ENCODE assay signal across 8 cellular contexts in genomic region chr11:119121008-119121810, GRCh38. TPM values are rescaled to one million over a fixed set of nuclear protein-coding genes. Genes with fewer than 3 reads are reported as not detected.
DNase-seq lines count a peak whose midpoint lies in the region; ATAC-seq and TF ChIP-seq lines count a peak whose summit lies in the region.

Gene HINFP, plus strand, starts transcription at chr11:119121580. Its CDS starts 5,365 bp downstream, at chr11:119126945.

- peaks cover 6 to 30% (median 23%) of the 10 kb centered on the region in 9 donors for H3K4me1 ChIP-seq in heart right ventricle
- H3K4me1 ChIP-seq in upper lobe of left lung: peaks cover 13 to 25% (median 15%) of the 10 kb centered on the region in 4 donors

- TF ChIP-seq EP300 in upper lobe of left lung (IDR thresholded peaks at IDR 0.05): no peak

- WGBS in heart right ventricle, 2 donors: 0% methylated on average over 54 of the region's 54 CpGs
- 1% methylated on average over 49 to 54 of the region's 54 CpGs for WGBS in upper lobe of left lung, 2 donors

- TF ChIP-seq CTCF in GM13977 (IDR thresholded peaks at IDR 0.05; ENCODE audit: extremely low read depth, insufficient read depth, missing control alignments) (no peak), heart right ventricle (IDR thresholded peaks at IDR 0.05) (no peak), upper lobe of left lung (IDR thresholded peaks at IDR 0.05) (no peak)

- H3K27me3 ChIP-seq in heart right ventricle: no peaks in the 10 kb centered on the region
- no peaks in the 10 kb centered on the region for H3K27me3 ChIP-seq in upper lobe of left lung

- peak within 1 kb of the TSS; percentile 62 to 99 (median 82) for H3K4me3 ChIP-seq in heart right ventricle
- peak within 1 kb of the TSS; percentile 87 to 99 (median 90) for H3K4me3 ChIP-seq in upper lobe of left lung

- peaks cover 0 to 47% (median 7%) of the 10 kb centered on the region in 9 donors for H3K36me3 ChIP-seq in heart right ventricle
- H3K36me3 ChIP-seq in upper lobe of left lung: peaks cover 0 to 27% (median 12%) of the 10 kb centered on the region in 4 donors

- peak in 3 of 4 donors; percentile 29 to 78 (median 29) for TF ChIP-seq POLR2A in upper lobe of left lung (IDR thresholded peaks at IDR 0.05)

- H3K4me3 Mint-ChIP-seq in T-helper 1 cell treated with Interleukin-12 subunit alpha and Interleukin-12 subunit beta and Interleukin-4 antibody, amounts not matched to agents 30 μg/mL and 1 μg/mL, for 36 hours: peak within 1 kb of the TSS; percentile 94

- no peaks in the 10 kb centered on the region for H3K27me3 Mint-ChIP-seq in T-helper 1 cell treated with Interleukin-12 subunit alpha and Interleukin-12 subunit beta and Interleukin-4 antibody, amounts not matched to agents 30 μg/mL and 1 μg/mL, for 36 hours (ENCODE audit: low read depth)

- peak; percentile 97 for DNase-seq in GM13977 (ENCODE audit: low spot score)
- DNase-seq in NCI-H1694 (lab: John Stamatoyannopoulos, UW): peak; percentile 78
- DNase-seq in amniotic stem cell (lab: John Stamatoyannopoulos, UW): peak; percentile 99
- DNase-seq in heart right ventricle: peak; percentile 100
- peak; percentile 99 to 100 (median 100) for DNase-seq in posterior cingulate gyrus
- peak; percentile 98 to 100 for DNase-seq in upper lobe of left lung

- intact Hi-C loops in heart right ventricle (cut with DNase I) (loop anchor here in 2 of 10 donors (1.0 kb wide), 1 partner anchor 26 kb away; a partner anchor contains a TSS), posterior cingulate gyrus (cut with DNase I) (loop anchor here (2.0 kb wide), 1 partner anchor 14 kb away; the partner anchor contains the start of gene C2CD2L)

- H3K36me3 Mint-ChIP-seq in T-helper 1 cell treated with Interleukin-12 subunit alpha and Interleukin-12 subunit beta and Interleukin-4 antibody, amounts not matched to agents 30 μg/mL and 1 μg/mL, for 36 hours (ENCODE audit: low read depth): peaks cover 23% of the 10 kb centered on the region

- H3K9me3 Mint-ChIP-seq in T-helper 1 cell treated with Interleukin-12 subunit alpha and Interleukin-12 subunit beta and Interleukin-4 antibody, amounts not matched to agents 30 μg/mL and 1 μg/mL, for 36 hours: no peaks in the 10 kb centered on the region

- H3K4me1 Mint-ChIP-seq in T-helper 1 cell treated with Interleukin-12 subunit alpha and Interleukin-12 subunit beta and Interleukin-4 antibody, amounts not matched to agents 30 μg/mL and 1 μg/mL, for 36 hours (ENCODE audit: low read depth): peaks cover 21% of the 10 kb centered on the region

- no peaks in the 10 kb centered on the region for H3K9me3 ChIP-seq in heart right ventricle
- no peaks in the 10 kb centered on the region for H3K9me3 ChIP-seq in upper lobe of left lung

- ATAC-seq in HG02884 (IDR thresholded peaks at IDR 0.05; ENCODE audit: unreplicated experiment) (peak; percentile 92), heart right ventricle (peak; percentile 99 to 100 (median 100)), upper lobe of left lung (ENCODE audit: low FRiP score in 2 of 2) (peak; percentile 100)

- H3K27ac ChIP-seq in heart right ventricle (peak within 1 kb of the TSS; percentile 52 to 87 (median 80)), upper lobe of left lung (peak within 1 kb of the TSS; percentile 63 to 87 (median 86))

- in situ Hi-C loops in GM13977 (cut with MboI; ENCODE audit: low pct_unique_long_range_greater_than_20kb, low sequenced_read_pairs, unreplicated experiment): no loop called here

- peak within 1 kb of the TSS; percentile 87 for H3K27ac Mint-ChIP-seq in T-helper 1 cell treated with Interleukin-12 subunit alpha and Interleukin-12 subunit beta and Interleukin-4 antibody, amounts not matched to agents 30 μg/mL and 1 μg/mL, for 36 hours

RNA-seq across cellular contexts. Expression of gene HINFP, which starts in this region (rescaled TPM):
- total RNA-seq in heart right ventricle (10 to 100 TPM in 8 of 10 donors, 1 to 10 TPM in 2; 8.9 to 15.8 (median 11.5) TPM), upper lobe of left lung (10 to 100 TPM; 22.3 to 90.1 (median 25.6) TPM)
- 10 to 100 TPM in 1 of 2 donors, 1 to 10 TPM in 1; 8.6 to 18.1 TPM for polyA plus RNA-seq in heart right ventricle

Comparison
In these comparisons a context has a peak if more than half of its experiments do, and no peak if none do; other contexts are left out.
1. Peak in every context shown above with its lines: DNase-seq, ATAC-seq, H3K4me3 ChIP-seq and H3K27ac ChIP-seq.